In genomic region chr3:55484741-55485207, GRCh38 we compare ENCODE assay signal across 11 cellular contexts. TPM values are rescaled to one million over a fixed set of nuclear protein-coding genes. Genes with fewer than 3 reads are reported as not detected.
DNase-seq lines count a peak whose midpoint lies in the region; ATAC-seq and TF ChIP-seq lines count a peak whose summit lies in the region.
"Had no signal": no experiment of that assay in that cellular context is flagged by ENCODE, and none has a peak within 500 bp of the region (broad histone marks: within the 10 kb centered on the region; RNA-seq: fewer than 3 reads in every experiment).

No MANE protein-coding gene starts in this region.

- H3K27ac ChIP-seq in Peyer's patch = peak overlapping the region in 2 of 4 donors; percentile 58 to 61
- H3K27ac ChIP-seq in CD8-positive, alpha-beta memory T cell (ENCODE audit: low read depth, low read length) = no peak overlapping the region
- H3K27ac ChIP-seq: BLaER1 had no signal

- H3K27ac Mint-ChIP-seq in osteocyte (ENCODE audit: unreplicated experiment) = peak overlapping the region; percentile 92
- no peak overlapping the region for H3K27ac Mint-ChIP-seq in CD8-positive, alpha-beta memory T cell

- TF ChIP-seq POLR2A in Peyer's patch (IDR thresholded peaks at IDR 0.05) = no peak

- H3K9me3 Mint-ChIP-seq in osteocyte (ENCODE audit: unreplicated experiment) = no peaks in the 10 kb centered on the region
- peaks cover 0 to 18% (median 8%) of the 10 kb centered on the region in 5 donors for H3K9me3 Mint-ChIP-seq in CD8-positive, alpha-beta memory T cell

- no peak for DNase-seq in AG10803 (ENCODE audit: low read depth)
- no peak for DNase-seq in Peyer's patch
- no peak for DNase-seq in fibroblast of the aortic adventitia (ENCODE audit: low read depth)
- no peak for DNase-seq in osteocyte (ENCODE audit: extremely low spot score, unreplicated experiment)
- no peak for DNase-seq in NCI-H2029 (lab: John Stamatoyannopoulos, UW)
- DNase-seq in CD8-positive, alpha-beta memory T cell = no peak
- no peak for DNase-seq in NK-92 (lab: John Stamatoyannopoulos, UW; ENCODE audit: unreplicated experiment)
- DNase-seq: activated CD4-positive, alpha-beta T cell treated with anti-CD3 and anti-CD28 coated beads, Interleukin-2, amount 50 U/mL, for 4 hours; naive B cell had no signal

- H3K4me1 ChIP-seq in Peyer's patch = peaks cover 0 to 40% (median 0%) of the 10 kb centered on the region in 4 donors
- no peaks in the 10 kb centered on the region for H3K4me1 ChIP-seq in CD8-positive, alpha-beta memory T cell (ENCODE audit: insufficient read depth, low read length)
- H3K4me1 ChIP-seq: BLaER1 had no signal

- H3K27me3 ChIP-seq in Peyer's patch = peaks cover 0 to 8% of the 10 kb centered on the region in 2 donors
- peaks cover 4% of the 10 kb centered on the region for H3K27me3 ChIP-seq in CD8-positive, alpha-beta memory T cell (ENCODE audit: insufficient read depth, low read length, poor library complexity, severe bottlenecking)

- H3K4me3 Mint-ChIP-seq in osteocyte (ENCODE audit: unreplicated experiment) = peak overlapping the region; percentile 96
- H3K4me3 Mint-ChIP-seq in CD8-positive, alpha-beta memory T cell = no peak overlapping the region

- H3K4me1 Mint-ChIP-seq in osteocyte (ENCODE audit: unreplicated experiment) = peaks cover 61% of the 10 kb centered on the region
- peaks cover 4 to 22% (median 11%) of the 10 kb centered on the region in 3 donors for H3K4me1 Mint-ChIP-seq in CD8-positive, alpha-beta memory T cell

- H3K36me3 Mint-ChIP-seq in osteocyte (ENCODE audit: unreplicated experiment) = peaks cover under 1% of the 10 kb centered on the region
- H3K36me3 Mint-ChIP-seq in CD8-positive, alpha-beta memory T cell = peaks cover 0 to 5% (median 0%) of the 10 kb centered on the region in 3 donors

- H3K4me3 ChIP-seq in AG10803 (ENCODE audit: low read length) = peak overlapping the region; percentile 98
- peak overlapping the region in 3 of 4 donors; percentile 18 to 90 (median 69) for H3K4me3 ChIP-seq in Peyer's patch
- peak overlapping the region; percentile 69 for H3K4me3 ChIP-seq in fibroblast of the aortic adventitia (ENCODE audit: low read depth, low read length)
- no peak overlapping the region for H3K4me3 ChIP-seq in CD8-positive, alpha-beta memory T cell (ENCODE audit: low read length)
- H3K4me3 ChIP-seq: BLaER1 had no signal

- no peaks in the 10 kb centered on the region for H3K36me3 ChIP-seq in Peyer's patch
- H3K36me3 ChIP-seq in CD8-positive, alpha-beta memory T cell (ENCODE audit: insufficient read depth, low read length) = no peaks in the 10 kb centered on the region
- H3K36me3 ChIP-seq: BLaER1 had no signal

- ATAC-seq in GM18907 (IDR thresholded peaks at IDR 0.05; ENCODE audit: unreplicated experiment) = no peak

- POLR2A ChIA-PET in CD8-positive, alpha-beta memory T cell (lab: Charles Lee) = no interaction called here

- 0 out of 2 replicates have a peak, but pooled peaks have one; percentile 0 for TF ChIP-seq CTCF in AG10803 (conservative IDR thresholded peaks at IDR 0.05; ENCODE audit: low read length)
- no peak for TF ChIP-seq CTCF in Peyer's patch (IDR thresholded peaks at IDR 0.05)
- no peak for TF ChIP-seq CTCF in fibroblast of the aortic adventitia (IDR thresholded peaks at IDR 0.05; ENCODE audit: insufficient read depth, low read length)
- no peak for TF ChIP-seq CTCF in osteocyte (IDR thresholded peaks at IDR 0.05)

- CTCF ChIA-PET in CD8-positive, alpha-beta memory T cell (lab: Charles Lee) = no interaction called here

- H3K27me3 Mint-ChIP-seq in osteocyte (ENCODE audit: unreplicated experiment) = no peaks in the 10 kb centered on the region
- H3K27me3 Mint-ChIP-seq in CD8-positive, alpha-beta memory T cell = peaks cover 57 to 77% of the 10 kb centered on the region in 2 donors

- no peaks in the 10 kb centered on the region for H3K9me3 ChIP-seq in Peyer's patch
- H3K9me3 ChIP-seq in CD8-positive, alpha-beta memory T cell (ENCODE audit: low read length) = no peaks in the 10 kb centered on the region

RNA-seq across cellular contexts. Expression of gene WNT5A, which starts 2.3 kb away (rescaled TPM):
- total RNA-seq in Peyer's patch (1 to 10 TPM; 4.6 to 8.6 (median 7.9) TPM), fibroblast of the aortic adventitia (ENCODE audit: low replicate concordance) (5.8 and 42.4 TPM in 2 replicates), osteocyte (27.6 and 30.4 TPM in 2 replicates)
- not detected for total RNA-seq in CD8-positive, alpha-beta memory T cell
- not detected for polyA plus RNA-seq in CD8-positive, alpha-beta memory T cell
